In genomic region chr4:185202984-185203379, GRCh38 we compare ENCODE assay signal across 8 cellular contexts. TPM values are rescaled to one million over a fixed set of nuclear protein-coding genes. Genes with fewer than 3 reads are reported as not detected.
A peak's percentile ranks its signal among the peaks of the same experiment; 100 is the strongest.
DNase-seq lines count a peak whose midpoint lies in the region; ATAC-seq, FAIRE-seq and TF ChIP-seq lines count a peak whose summit lies in the region.

No MANE protein-coding gene starts in this region.

- intact Hi-C loops in natural killer cell (cut with micrococcal nuclease), result loop anchor here (2.0 to 10.0 kb wide), 4 partner anchors 60 to 1696 kb away; partner anchors contain the start of genes CASP3, ING2, PRIMPOL and SLC25A4

- no peaks in the 10 kb centered on the region for H3K27me3 Mint-ChIP-seq in natural killer cell (ENCODE audit: low read depth in 2 of 2)

- H3K9me3 Mint-ChIP-seq in natural killer cell, result no peaks in the 10 kb centered on the region

- H3K4me3 ChIP-seq in LNCaP clone FGC (ENCODE audit: low read depth, low read length), result peak overlapping the region; percentile 73

- no peak for FAIRE-seq in GM12891 (lab: Jason Lieb, UNC)

- peak overlapping the region; percentile 93 to 96 for H3K27ac Mint-ChIP-seq in natural killer cell

- no peak for TF ChIP-seq CTCF in LNCaP clone FGC (IDR thresholded peaks at IDR 0.05; ENCODE audit: control insufficient read depth, extremely low read depth, insufficient read depth)
- no peak for TF ChIP-seq CTCF in natural killer cell (IDR thresholded peaks at IDR 0.05)

- peak overlapping the region; percentile 97 for H3K4me3 Mint-ChIP-seq in natural killer cell

- peak in 1 of 3 donors; percentile 0 for ATAC-seq in natural killer cell
- no peak for ATAC-seq in GM21390 (IDR thresholded peaks at IDR 0.05; ENCODE audit: unreplicated experiment)

- no peak for TF ChIP-seq POLR2A in GM12891 (IDR thresholded peaks at IDR 0.05; ENCODE audit: low read depth, low read length)

- H3K27ac ChIP-seq in caudate nucleus (ENCODE audit: low read depth, low read length), result peak overlapping the region; percentile 92

- peak; percentile 8 for DNase-seq in stimulated activated CD4-positive, alpha-beta T cell treated with anti-CD3 and anti-CD28 coated beads, Interleukin-4, amount 100 ng/mL, for 24 hours
- DNase-seq in stimulated activated CD4-positive, alpha-beta T cell treated with anti-CD3 and anti-CD28 coated beads, Interleukin-2, amount 100 ng/mL, for 48 hours, result no peak
- DNase-seq in LNCaP clone FGC (ENCODE audit: low read depth) (no peak), caudate nucleus (lab: John Stamatoyannopoulos, UW) (no peak), natural killer cell (no peak), GM12891 (ENCODE audit: insufficient read length, low spot score) (no peak), hepatic stellate cell (ENCODE audit: low spot score) (no peak)

- H3K36me3 Mint-ChIP-seq in natural killer cell, result no peaks in the 10 kb centered on the region

- H3K4me1 Mint-ChIP-seq in natural killer cell, result peaks cover 31 to 40% of the 10 kb centered on the region in 2 donors

TF ChIP-seq in GM12891, 5 proteins besides CTCF, POLR2A, EP300 and RAD21:
- TF ChIP-seq PAX5 (IDR thresholded peaks at IDR 0.05; ENCODE audit: insufficient read depth, low read length, severe bottlenecking) (no peak), POU2F2 (IDR thresholded peaks at IDR 0.05; ENCODE audit: low read depth, low read length) (no peak), POLR2AphosphoS5 (IDR thresholded peaks at IDR 0.05; ENCODE audit: low read depth, low read length) (no peak), TAF1 (IDR thresholded peaks at IDR 0.05; ENCODE audit: low read depth, low read length) (no peak), SPI1 (IDR thresholded peaks at IDR 0.05; ENCODE audit: low read depth, low read length) (no peak)

RNA-seq across cellular contexts. Expression of gene CFAP97, which starts 0.8 kb away (rescaled TPM):
- total RNA-seq in natural killer cell, result 10 to 100 TPM; 25.7 to 30.5 (median 25.9) TPM
- polyA plus RNA-seq in GM12891 (2012; ENCODE audit: low read depth, missing spikeins), result 17.8 TPM

RNA-seq across cellular contexts. Expression of gene SNX25, which starts 6.4 kb away (rescaled TPM):
- 10 to 100 TPM; 15.5 to 18.0 (median 16.6) TPM for total RNA-seq in natural killer cell
- 63.7 TPM for polyA plus RNA-seq in GM12891 (2012; ENCODE audit: low read depth, missing spikeins)

RNA-seq across cellular contexts. Expression of gene SLC25A4, which starts 59.9 kb away (rescaled TPM):
- 1 to 10 TPM; 5.6 to 8.2 (median 7.5) TPM for total RNA-seq in natural killer cell
- 29.5 TPM for polyA plus RNA-seq in GM12891 (2012; ENCODE audit: low read depth, missing spikeins)
